ENCODE assay signal across 7 cellular contexts in the genomic region with DNA sequence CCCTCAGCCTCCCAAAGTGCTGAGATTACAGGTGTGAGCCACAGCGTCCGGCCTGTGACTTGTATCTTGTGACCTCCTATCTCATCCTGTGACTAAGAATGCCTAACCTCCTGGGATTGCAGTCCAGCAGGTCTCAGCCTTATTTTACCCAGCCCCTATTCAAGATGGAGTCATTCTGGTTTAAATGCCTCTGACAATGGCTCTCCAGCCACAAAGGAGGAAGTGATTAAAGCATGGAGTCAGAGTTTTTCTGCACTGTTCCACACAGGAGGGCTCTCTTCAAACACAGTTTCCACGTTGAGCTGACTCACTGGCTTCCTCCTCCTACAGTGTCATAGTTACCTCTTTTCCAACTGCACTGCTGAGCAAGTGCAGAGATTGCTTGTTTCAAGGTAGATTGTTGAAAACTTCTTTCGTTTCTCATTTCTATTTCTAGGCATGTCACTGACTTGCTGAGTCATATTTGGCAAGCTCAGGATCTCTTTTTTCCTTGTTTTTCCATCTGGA. TPM values are rescaled to one million over a fixed set of nuclear protein-coding genes. Genes with fewer than 3 reads are reported as not detected.
DNase-seq lines count a peak whose midpoint lies in the region; ATAC-seq and TF ChIP-seq lines count a peak whose summit lies in the region.

No MANE protein-coding gene starts in this region.

- no peaks in the 10 kb centered on the region for H3K36me3 Mint-ChIP-seq in activated CD4-positive, alpha-beta T cell treated with anti-CD3 and anti-CD28 coated beads, Interleukin-2, amount 10 ng/mL, durations not matched to agents 7 days and 5 days (ENCODE audit: low read depth)

- POLR2A ChIA-PET in activated CD4-positive, alpha-beta T cell treated with anti-CD3 and anti-CD28 coated beads, Interleukin-2, amount 10 ng/mL, durations not matched to agents 7 days and 5 days (lab: Charles Lee) = no interaction called here

- peak; percentile 14 for DNase-seq in activated CD4-positive, alpha-beta T cell treated with anti-CD3 and anti-CD28 coated beads, Interleukin-2, amount 10 ng/mL, durations not matched to agents 7 days and 5 days
- DNase-seq in fibroblast of pulmonary artery (ENCODE audit: low read depth) = peak; percentile 81
- DNase-seq in stimulated activated CD4-positive, alpha-beta T cell treated with anti-CD3 and anti-CD28 coated beads, Interleukin-2, amount 100 ng/mL, for 24 hours = peak; percentile 43 to 49
- no peak for DNase-seq in NCI-H1694 treated with DMSO at 0.1 percent for 48 hours (lab: John Stamatoyannopoulos, UW)

- H3K27ac Mint-ChIP-seq in activated CD4-positive, alpha-beta T cell treated with anti-CD3 and anti-CD28 coated beads, Interleukin-2, amount 10 ng/mL, durations not matched to agents 7 days and 5 days = no peak overlapping the region

- H3K4me3 Mint-ChIP-seq in activated CD4-positive, alpha-beta T cell treated with anti-CD3 and anti-CD28 coated beads, Interleukin-2, amount 10 ng/mL, durations not matched to agents 7 days and 5 days = no peak overlapping the region

- ATAC-seq in GM18870 (IDR thresholded peaks at IDR 0.05; ENCODE audit: unreplicated experiment) (peak; percentile 62), HG03342 (IDR thresholded peaks at IDR 0.05; ENCODE audit: unreplicated experiment) (peak; percentile 75), GM18519 (IDR thresholded peaks at IDR 0.05; ENCODE audit: low FRiP score, unreplicated experiment) (no peak)

- peaks cover 17% of the 10 kb centered on the region for H3K4me1 Mint-ChIP-seq in activated CD4-positive, alpha-beta T cell treated with anti-CD3 and anti-CD28 coated beads, Interleukin-2, amount 10 ng/mL, durations not matched to agents 7 days and 5 days

- no peak overlapping the region for H3K4me3 ChIP-seq in fibroblast of pulmonary artery (replicated peaks; ENCODE audit: low read depth, low read length)

- CTCF ChIA-PET in activated CD4-positive, alpha-beta T cell treated with anti-CD3 and anti-CD28 coated beads, Interleukin-2, amount 10 ng/mL, durations not matched to agents 7 days and 5 days (lab: Charles Lee) = interaction anchor here (1.0 to 1.2 kb wide), 3 partner anchors 10 to 65 kb away, joined by 3 to 5 read pairs (median 5); no protein-coding TSS in a partner anchor

- no peak for TF ChIP-seq CTCF in fibroblast of pulmonary artery (IDR thresholded peaks at IDR 0.05; ENCODE audit: low read length, missing control alignments)

- H3K27me3 Mint-ChIP-seq in activated CD4-positive, alpha-beta T cell treated with anti-CD3 and anti-CD28 coated beads, Interleukin-2, amount 10 ng/mL, durations not matched to agents 7 days and 5 days = peaks cover 11% of the 10 kb centered on the region

- H3K9me3 Mint-ChIP-seq in activated CD4-positive, alpha-beta T cell treated with anti-CD3 and anti-CD28 coated beads, Interleukin-2, amount 10 ng/mL, durations not matched to agents 7 days and 5 days = peaks cover 8% of the 10 kb centered on the region

RNA-seq across cellular contexts. Expression of a gene that starts 29.3 kb away (rescaled TPM):
- total RNA-seq in activated CD4-positive, alpha-beta T cell treated with anti-CD3 and anti-CD28 coated beads, Interleukin-2, amount 10 ng/mL, durations not matched to agents 7 days and 5 days = 10 to 100 TPM; 46.8 to 56.0 TPM
